In the genomic region with DNA sequence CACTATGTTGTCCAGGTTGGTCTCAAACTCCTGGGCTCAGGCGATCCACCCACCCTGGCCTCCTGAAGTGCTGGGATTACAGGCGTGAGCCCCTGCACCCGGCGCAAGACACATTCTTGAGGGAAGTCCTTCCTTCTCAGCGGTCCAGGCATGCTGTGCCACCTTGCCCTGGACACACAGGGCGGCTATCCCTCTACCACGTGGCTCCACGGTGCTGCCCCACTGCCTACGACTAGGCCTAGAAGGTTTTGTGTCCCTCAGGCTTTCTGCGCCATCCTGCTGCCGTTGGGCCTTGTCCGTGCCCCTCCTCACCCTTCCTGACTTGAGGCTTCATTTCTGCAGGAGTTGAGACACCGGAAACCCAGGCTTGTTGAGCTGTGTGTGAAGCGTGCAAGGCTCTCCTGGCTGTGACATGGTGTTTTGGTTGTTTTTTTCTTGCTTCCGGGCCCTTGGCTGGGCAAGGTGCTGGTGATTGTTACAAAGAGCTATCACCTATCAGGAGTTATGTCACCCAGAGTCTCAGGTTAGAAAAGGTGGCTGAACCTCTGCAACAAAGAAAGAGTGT, we compare ENCODE assay signal across 24 cellular contexts.
"Had no signal": no experiment of that assay in that cellular context is flagged by ENCODE, and none has a peak within 500 bp of the region (broad histone marks: within the 10 kb centered on the region; RNA-seq: fewer than 3 reads in every experiment).

No MANE protein-coding gene starts in this region.

- H3K9me3 Mint-ChIP-seq: activated CD4-positive, alpha-beta memory T cell treated with anti-CD3 and anti-CD28 coated beads, Interleukin-2, amount 10 ng/mL, durations not matched to agents 7 days and 5 days; T-helper 2 cell treated with Interferon-gamma antibody and Interleukin-4, amounts not matched to agents 5 μg/mL and 100 μg/mL, for 36 hours; type B pancreatic cell; WTC11 had no signal

- H3K27ac ChIP-seq: body of pancreas, coronary artery, neural progenitor cell, prostate gland, right atrium auricular region, stomach, testis had no signal

- H3K4me3 ChIP-seq: body of pancreas, coronary artery, lung, neural progenitor cell, prostate gland, right atrium auricular region, stomach, testis had no signal

- ATAC-seq: activated CD4-positive, alpha-beta T cell treated with anti-CD3 and anti-CD28 coated beads for 36 hours; body of pancreas; WTC11 had no signal

- DNase-seq: activated CD4-positive, alpha-beta memory T cell treated with anti-CD3 and anti-CD28 coated beads, Interleukin-2, amount 10 ng/mL, durations not matched to agents 7 days and 5 days; activated CD4-positive, alpha-beta T cell treated with anti-CD3 and anti-CD28 coated beads for 36 hours; activated gamma-delta T cell; activated T-cell treated with anti-CD3 and anti-CD28 coated beads, Interleukin-2, amount 50 U/mL, for 48 hours; amygdala; body of pancreas; central memory CD4-positive, alpha-beta T cell; erythroblast; foreskin melanocyte; glutamatergic neuron; hippocampal formation; islet precursor cell; midbrain; stomach; testis had no signal

- H3K27me3 Mint-ChIP-seq: activated CD4-positive, alpha-beta memory T cell treated with anti-CD3 and anti-CD28 coated beads, Interleukin-2, amount 10 ng/mL, durations not matched to agents 7 days and 5 days; activated CD4-positive, alpha-beta T cell treated with anti-CD3 and anti-CD28 coated beads for 36 hours; activated naive CD8-positive, alpha-beta T cell; type B pancreatic cell had no signal

- H3K4me1 ChIP-seq: body of pancreas, neural progenitor cell, prostate gland, right atrium auricular region, testis had no signal

- H3K9me3 ChIP-seq: body of pancreas, prostate gland, right atrium auricular region, stomach, testis had no signal

- H3K27me3 ChIP-seq: body of pancreas, neural progenitor cell, right atrium auricular region, stomach, testis had no signal

- H3K4me3 Mint-ChIP-seq: activated CD4-positive, alpha-beta memory T cell treated with anti-CD3 and anti-CD28 coated beads, Interleukin-2, amount 10 ng/mL, durations not matched to agents 7 days and 5 days; activated CD4-positive, alpha-beta T cell treated with anti-CD3 and anti-CD28 coated beads for 36 hours; activated naive CD8-positive, alpha-beta T cell; neural progenitor cell; T-helper 2 cell treated with Interferon-gamma antibody and Interleukin-4, amounts not matched to agents 5 μg/mL and 100 μg/mL, for 36 hours; type B pancreatic cell; WTC11 had no signal

- H3K4me1 Mint-ChIP-seq: neural progenitor cell, WTC11 had no signal

- H3K36me3 ChIP-seq: neural progenitor cell had no signal

- H3K27ac Mint-ChIP-seq: activated CD4-positive, alpha-beta memory T cell treated with anti-CD3 and anti-CD28 coated beads, Interleukin-2, amount 10 ng/mL, durations not matched to agents 7 days and 5 days; activated CD4-positive, alpha-beta T cell treated with anti-CD3 and anti-CD28 coated beads for 36 hours; activated naive CD8-positive, alpha-beta T cell; neural progenitor cell; T-helper 2 cell treated with Interferon-gamma antibody and Interleukin-4, amounts not matched to agents 5 μg/mL and 100 μg/mL, for 36 hours; type B pancreatic cell; WTC11 had no signal
